ENCODE assay signal across 17 cellular contexts in genomic region chr2:60070851-60071250, GRCh38.
"Had no signal": no experiment of that assay in that cellular context is flagged by ENCODE, and none has a peak within 500 bp of the region (broad histone marks: within the 10 kb centered on the region; RNA-seq: fewer than 3 reads in every experiment).

No MANE protein-coding gene starts in this region.

- DNase-seq: cortex of kidney; effector memory CD4-positive, alpha-beta T cell; heart left ventricle; kidney glomerular epithelial cell; mammary epithelial cell; mucosa of descending colon; naive thymus-derived CD8-positive, alpha-beta T cell; sigmoid colon; small intestine; stimulated activated CD4-positive, alpha-beta T cell treated with anti-CD3 and anti-CD28 coated beads, Interleukin-12 subunit alpha, Interleukin-12 subunit beta, amount 100 ng/mL, for 4 hours; stimulated activated naive CD4-positive, alpha-beta T cell treated with Interleukin-2 at 50 U/mL for 16 hours; thyroid gland had no signal

- H3K4me3 ChIP-seq: heart left ventricle, mucosa of descending colon, sigmoid colon, suprapubic skin, thyroid gland had no signal

- FAIRE-seq: endometrium, frontal cortex, islet of Langerhans, small intestine, urothelium cell line had no signal
